In the genomic region with DNA sequence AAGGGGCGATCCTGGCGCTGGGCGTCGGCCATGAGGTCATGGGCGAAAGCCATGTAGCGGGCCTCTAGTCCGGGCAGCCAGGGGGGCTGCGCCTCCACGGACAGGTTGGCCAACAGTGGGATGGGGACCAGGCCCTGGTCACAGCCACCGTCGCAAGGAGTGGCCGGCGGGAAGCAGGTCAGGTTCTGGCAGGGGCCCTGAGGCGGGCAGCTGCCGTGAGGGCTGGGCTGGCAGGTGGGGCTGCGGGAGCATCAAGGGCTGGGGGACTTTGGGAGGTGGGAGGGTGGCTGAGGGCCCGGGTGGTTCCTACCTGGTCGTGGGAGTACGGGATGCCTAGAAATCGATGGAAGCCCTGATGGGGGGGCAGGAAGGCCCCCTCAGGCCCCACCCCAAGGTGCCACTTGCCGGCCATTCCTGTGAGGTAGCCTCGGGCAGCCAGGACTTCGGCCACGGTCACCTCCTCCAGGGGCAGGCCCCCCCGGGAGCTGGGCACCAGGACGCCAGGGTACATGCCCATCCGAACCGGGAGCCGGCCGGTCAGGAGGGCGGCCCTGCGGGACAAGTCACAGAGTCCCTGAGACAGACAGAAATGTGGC, we compare ENCODE assay signal across 6 cellular contexts. TPM values are rescaled to one million over a fixed set of nuclear protein-coding genes. Genes with fewer than 3 reads are reported as not detected.
DNase-seq lines count a peak whose midpoint lies in the region; ATAC-seq and TF ChIP-seq lines count a peak whose summit lies in the region.

No MANE protein-coding gene starts in this region.

- no peaks in the 10 kb centered on the region for H3K36me3 Mint-ChIP-seq in activated naive CD4-positive, alpha-beta T cell treated with anti-CD3 and anti-CD28 coated beads, Interleukin-2, amount 50 U/mL, for 24 hours

- no peaks in the 10 kb centered on the region for H3K9me2 ChIP-seq in hepatocyte (replicated peaks; ENCODE audit: insufficient read depth)

- 98% methylated on average over 26 of the region's 32 CpGs for WGBS in hepatocyte (ENCODE audit: low lambda C conversion rate, missing lambda C conversion rate)

- H3K9me3 Mint-ChIP-seq in activated naive CD4-positive, alpha-beta T cell treated with anti-CD3 and anti-CD28 coated beads, Interleukin-2, amount 50 U/mL, for 24 hours: no peaks in the 10 kb centered on the region

- H3K27me3 ChIP-seq in hepatocyte (no peaks in the 10 kb centered on the region), upper lobe of right lung (no peaks in the 10 kb centered on the region)

- no peaks in the 10 kb centered on the region for H3K27me3 Mint-ChIP-seq in activated naive CD4-positive, alpha-beta T cell treated with anti-CD3 and anti-CD28 coated beads, Interleukin-2, amount 50 U/mL, for 24 hours

- H3K4me1 ChIP-seq in hepatocyte (ENCODE audit: insufficient read depth) (peaks cover 7% of the 10 kb centered on the region), upper lobe of right lung (peaks cover 12% of the 10 kb centered on the region)

- H3K4me1 Mint-ChIP-seq in activated naive CD4-positive, alpha-beta T cell treated with anti-CD3 and anti-CD28 coated beads, Interleukin-2, amount 50 U/mL, for 24 hours: peaks cover 36% of the 10 kb centered on the region

- H3K4me2 ChIP-seq in hepatocyte: peak overlapping the region; percentile 98

- no peaks in the 10 kb centered on the region for H3K79me2 ChIP-seq in hepatocyte

- no peaks in the 10 kb centered on the region for H4K20me1 ChIP-seq in hepatocyte (ENCODE audit: insufficient read depth, poor library complexity, severe bottlenecking)

- intact Hi-C loops in upper lobe of right lung (cut with DNase I): no loop called here

- H3K27ac ChIP-seq in hepatocyte: no peak overlapping the region
- peak overlapping the region; percentile 55 for H3K27ac ChIP-seq in upper lobe of right lung

- H3K9me3 ChIP-seq in hepatocyte (ENCODE audit: low read depth): no peaks in the 10 kb centered on the region
- no peaks in the 10 kb centered on the region for H3K9me3 ChIP-seq in upper lobe of right lung

- peak overlapping the region; percentile 68 for H3K27ac Mint-ChIP-seq in activated naive CD4-positive, alpha-beta T cell treated with anti-CD3 and anti-CD28 coated beads, Interleukin-2, amount 50 U/mL, for 24 hours

- TF ChIP-seq CTCF in hepatocyte (IDR thresholded peaks at IDR 0.05; ENCODE audit: poor library complexity) (no peak), upper lobe of right lung (IDR thresholded peaks at IDR 0.05) (no peak)

- DNase-seq in activated naive CD4-positive, alpha-beta T cell treated with Interleukin-2 at 50 U/mL for 16 hours: no peak
- DNase-seq in hepatocyte (ENCODE audit: low spot score) (peak; percentile 10), upper lobe of right lung (peak; percentile 68), KG1 (lab: John Stamatoyannopoulos, UW) (no peak), activated gamma-delta T cell treated with Interleukin-2 at 50 U/mL for 16 hours (no peak)

- peak overlapping the region; percentile 81 for H3K4me3 Mint-ChIP-seq in activated naive CD4-positive, alpha-beta T cell treated with anti-CD3 and anti-CD28 coated beads, Interleukin-2, amount 50 U/mL, for 24 hours

- peak overlapping the region; percentile 97 for H3K4me3 ChIP-seq in hepatocyte
- H3K4me3 ChIP-seq in upper lobe of right lung: peak overlapping the region; percentile 65

- no peak overlapping the region for H2AFZ ChIP-seq in hepatocyte

- H3K36me3 ChIP-seq in hepatocyte (replicated peaks; ENCODE audit: insufficient read depth, low read depth): no peaks in the 10 kb centered on the region
- H3K36me3 ChIP-seq in upper lobe of right lung: no peaks in the 10 kb centered on the region

- ATAC-seq in upper lobe of right lung: no peak

RNA-seq across cellular contexts. Expression of a gene that starts 1.0 kb away (rescaled TPM):
- total RNA-seq in hepatocyte (26.2 and 31.3 TPM in 2 replicates), upper lobe of right lung (46.4 TPM)
- 20.6 and 29.2 TPM in 2 replicates for polyA plus RNA-seq in hepatocyte

RNA-seq across cellular contexts. Expression of a gene that starts 26.4 kb away (rescaled TPM):
- total RNA-seq in hepatocyte (1.0 and 1.6 TPM in 2 replicates), upper lobe of right lung (2.6 TPM)
- 3.8 and 4.0 TPM in 2 replicates for polyA plus RNA-seq in hepatocyte

RNA-seq across cellular contexts. Expression of a gene that starts 44.3 kb away (rescaled TPM):
- 54.9 and 57.4 TPM in 2 replicates for total RNA-seq in hepatocyte
- 89.7 and 125 TPM in 2 replicates for polyA plus RNA-seq in hepatocyte
- total RNA-seq in upper lobe of right lung: 66.7 TPM

RNA-seq across cellular contexts. Expression of a gene that starts 45.7 kb away (rescaled TPM):
- total RNA-seq in hepatocyte (2.4 and 2.9 TPM in 2 replicates), upper lobe of right lung (59.9 TPM)
- polyA plus RNA-seq in hepatocyte: 1.9 and 2.6 TPM in 2 replicates

RNA-seq across cellular contexts. Expression of a gene that starts 48.7 kb away (rescaled TPM):
- total RNA-seq in hepatocyte (24.8 and 27.5 TPM in 2 replicates), upper lobe of right lung (12.7 TPM)
- polyA plus RNA-seq in hepatocyte: 64.0 and 80.1 TPM in 2 replicates

Comparison
In these comparisons a context has a peak if more than half of its experiments do, and no peak if none do; other contexts are left out.
1. DNase-seq: peak in hepatocyte (single experiment) and upper lobe of right lung (single experiment); none in activated naive CD4-positive, alpha-beta T cell treated with Interleukin-2 at 50 U/mL for 16 hours (single experiment), KG1 (single experiment) and activated gamma-delta T cell treated with Interleukin-2 at 50 U/mL for 16 hours (single experiment).